25 cellular contexts compared by ENCODE assay signal in genomic region chr16:72898216-72898825, GRCh38.
"Had no signal": no experiment of that assay in that cellular context is flagged by ENCODE, and none has a peak within 500 bp of the region (broad histone marks: within the 10 kb centered on the region; RNA-seq: fewer than 3 reads in every experiment).

No MANE protein-coding gene starts in this region.

- H3K36me3 ChIP-seq: colonic mucosa, pancreas, right atrium auricular region, spleen, suprapubic skin had no signal

- H3K27me3 Mint-ChIP-seq: activated naive CD8-positive, alpha-beta T cell; naive B cell had no signal

- DNase-seq: activated CD4-positive, alpha-beta T cell treated with anti-CD3 and anti-CD28 coated beads for 4 hours; activated CD4-positive, alpha-beta T cell treated with anti-CD3 and anti-CD28 coated beads, Interleukin-2, amount 50 U/mL, for 4 hours; activated effector memory CD4-positive, alpha-beta T cell treated with Interleukin-2 at 50 U/mL for 16 hours; activated naive CD4-positive, alpha-beta T cell treated with Interleukin-2 at 50 U/mL for 16 hours; activated T-cell treated with anti-CD3 and anti-CD28 coated beads for 4 hours; aorta; body of pancreas; cerebellar nuclear complex; colonic mucosa; dorsolateral prefrontal cortex; effector memory CD4-positive, alpha-beta T cell; foreskin fibroblast; heart left ventricle; left ventricle myocardium superior; naive B cell; pancreas; psoas muscle; spleen; stimulated activated naive CD4-positive, alpha-beta T cell; T-helper 1 cell had no signal

- H3K27ac ChIP-seq: body of pancreas, colonic mucosa, dorsolateral prefrontal cortex, heart left ventricle, pancreas, psoas muscle, right atrium auricular region, spleen, suprapubic skin, VCaP had no signal

- H3K4me3 Mint-ChIP-seq: activated naive CD8-positive, alpha-beta T cell; naive B cell had no signal

- H3K4me3 ChIP-seq: body of pancreas, colonic mucosa, dorsolateral prefrontal cortex, heart left ventricle, pancreas, psoas muscle, right atrium auricular region, spleen, suprapubic skin, tibial artery had no signal

- H3K4me1 ChIP-seq: body of pancreas, colonic mucosa, pancreas had no signal

- H3K9me3 ChIP-seq: body of pancreas, colonic mucosa, heart left ventricle, pancreas, psoas muscle, right atrium auricular region, spleen, suprapubic skin, tibial artery had no signal

- H3K27me3 ChIP-seq: body of pancreas, colonic mucosa, dorsolateral prefrontal cortex, heart left ventricle, pancreas, right atrium auricular region, spleen, suprapubic skin, tibial artery had no signal

- H3K4me1 Mint-ChIP-seq: naive B cell had no signal

- H3K27ac Mint-ChIP-seq: activated naive CD8-positive, alpha-beta T cell; naive B cell had no signal
